In genomic region chr17:38588775-38589174, GRCh38 we compare ENCODE assay signal across 18 cellular contexts. TPM values are rescaled to one million over a fixed set of nuclear protein-coding genes. Genes with fewer than 3 reads are reported as not detected.
"Had no signal": no experiment of that assay in that cellular context is flagged by ENCODE, and none has a peak within 500 bp of the region (broad histone marks: within the 10 kb centered on the region; RNA-seq: fewer than 3 reads in every experiment).

No MANE protein-coding gene starts in this region.

- H3K27ac ChIP-seq: brain microvascular endothelial cell, epithelial cell of prostate, skin epidermis, suprapubic skin had no signal

- H3K4me3 ChIP-seq: skin epidermis, suprapubic skin had no signal

- H3K4me3 Mint-ChIP-seq: activated CD4-positive, alpha-beta T cell treated with anti-CD3 and anti-CD28 coated beads, Interleukin-2, amount 10 ng/mL, durations not matched to agents 7 days and 5 days; activated naive CD8-positive, alpha-beta T cell treated with anti-CD3 and anti-CD28 coated beads for 36 hours; activated T-cell treated with anti-CD3 and anti-CD28 coated beads, Interleukin-2, amount 50 U/mL, for 72 hours; central memory CD8-positive, alpha-beta T cell; effector memory CD8-positive, alpha-beta T cell; naive thymus-derived CD8-positive, alpha-beta T cell; stimulated activated naive B cell treated with anti-CD40 and anti-IgM and Interleukin-4, amounts not matched to agents 10 μg/mL and 1 μg/mL and 100 μg/mL, for 72 hours had no signal

- DNase-seq: activated CD4-positive, alpha-beta T cell treated with anti-CD3 and anti-CD28 coated beads, Interleukin-2, amount 10 ng/mL, durations not matched to agents 7 days and 5 days; activated CD8-positive, alpha-beta memory T cell treated with anti-CD3 and anti-CD28 coated beads, Interleukin-2, amount 50 U/mL, for 48 hours; activated gamma-delta T cell; activated naive CD8-positive, alpha-beta T cell treated with anti-CD3 and anti-CD28 coated beads for 36 hours; activated T-cell treated with anti-CD3 and anti-CD28 coated beads, Interleukin-2, amount 50 U/mL, for 72 hours; brain microvascular endothelial cell; effector memory CD8-positive, alpha-beta T cell; foreskin melanocyte; mesenchymal stem cell; naive thymus-derived CD8-positive, alpha-beta T cell; stimulated activated CD4-positive, alpha-beta T cell treated with anti-CD3 and anti-CD28 coated beads, Interleukin-15, amount 100 ng/mL, for 24 hours; stimulated activated CD4-positive, alpha-beta T cell treated with anti-CD3 and anti-CD28 coated beads, Interleukin-4, amount 100 ng/mL, for 1 hour; stimulated activated naive B cell treated with anti-CD40 and anti-IgM and Interleukin-4, amounts not matched to agents 10 μg/mL and 1 μg/mL and 100 μg/mL, for 72 hours had no signal

- H3K27ac Mint-ChIP-seq: activated CD4-positive, alpha-beta T cell treated with anti-CD3 and anti-CD28 coated beads, Interleukin-2, amount 10 ng/mL, durations not matched to agents 7 days and 5 days; activated naive CD8-positive, alpha-beta T cell treated with anti-CD3 and anti-CD28 coated beads for 36 hours; activated T-cell treated with anti-CD3 and anti-CD28 coated beads, Interleukin-2, amount 50 U/mL, for 72 hours; effector memory CD8-positive, alpha-beta T cell; naive thymus-derived CD8-positive, alpha-beta T cell; stimulated activated naive B cell treated with anti-CD40 and anti-IgM and Interleukin-4, amounts not matched to agents 10 μg/mL and 1 μg/mL and 100 μg/mL, for 72 hours had no signal

- ATAC-seq: activated T-cell treated with anti-CD3 and anti-CD28 coated beads, Interleukin-2, amount 50 U/mL, for 72 hours; effector memory CD8-positive, alpha-beta T cell; naive thymus-derived CD8-positive, alpha-beta T cell; stimulated activated naive B cell treated with anti-CD40 and anti-IgM and Interleukin-4, amounts not matched to agents 10 μg/mL and 1 μg/mL and 100 μg/mL, for 72 hours had no signal

- H3K9me3 ChIP-seq: suprapubic skin had no signal

- H3K36me3 ChIP-seq: brain microvascular endothelial cell, suprapubic skin had no signal

- H3K9me3 Mint-ChIP-seq: activated CD4-positive, alpha-beta T cell treated with anti-CD3 and anti-CD28 coated beads, Interleukin-2, amount 10 ng/mL, durations not matched to agents 7 days and 5 days; activated naive CD8-positive, alpha-beta T cell treated with anti-CD3 and anti-CD28 coated beads for 36 hours; activated T-cell treated with anti-CD3 and anti-CD28 coated beads, Interleukin-2, amount 50 U/mL, for 72 hours; central memory CD8-positive, alpha-beta T cell; effector memory CD8-positive, alpha-beta T cell; naive thymus-derived CD8-positive, alpha-beta T cell; stimulated activated naive B cell treated with anti-CD40 and anti-IgM and Interleukin-4, amounts not matched to agents 10 μg/mL and 1 μg/mL and 100 μg/mL, for 72 hours had no signal

- H3K36me3 Mint-ChIP-seq: activated naive CD8-positive, alpha-beta T cell treated with anti-CD3 and anti-CD28 coated beads for 36 hours; naive thymus-derived CD8-positive, alpha-beta T cell; stimulated activated naive B cell treated with anti-CD40 and anti-IgM and Interleukin-4, amounts not matched to agents 10 μg/mL and 1 μg/mL and 100 μg/mL, for 72 hours had no signal

RNA-seq across cellular contexts. Expression of gene SRCIN1, which starts 17.0 kb away (rescaled TPM):
- polyA plus RNA-seq: fibroblast of lung; naive thymus-derived CD8-positive, alpha-beta T cell had no signal
